Comparison of ENCODE assay signal across 22 cellular contexts in the genomic region with DNA sequence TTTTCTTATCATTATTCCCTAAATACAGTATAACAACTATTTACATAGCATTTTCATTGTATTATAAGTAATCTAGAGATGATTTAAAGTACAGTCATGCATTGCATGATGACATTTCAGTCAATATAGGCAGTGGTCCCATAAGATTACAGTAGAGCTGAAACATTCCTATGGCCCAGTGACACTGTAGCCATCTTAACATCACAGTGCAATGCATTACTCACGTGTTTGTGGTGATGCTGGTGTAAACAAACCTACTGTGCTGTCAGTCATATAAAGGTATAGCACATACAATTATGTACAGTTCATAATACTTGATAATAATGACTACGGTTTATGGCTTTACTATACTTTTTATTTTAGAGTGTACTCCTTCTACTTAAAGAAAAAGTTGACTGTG.
"Had no signal": no experiment of that assay in that cellular context is flagged by ENCODE, and none has a peak within 500 bp of the region (broad histone marks: within the 10 kb centered on the region; RNA-seq: fewer than 3 reads in every experiment).

No MANE protein-coding gene starts in this region.

- H3K9me3 Mint-ChIP-seq: memory B cell; naive thymus-derived CD4-positive, alpha-beta T cell; natural killer cell treated with Interleukin-12 subunit alpha and Interleukin-12 subunit beta and Interleukin-15 and Interleukin-18, amount 100 ng/mL, for 72 hours; stimulated activated memory B cell treated with anti-CD40 and anti-IgM and Interleukin-4, amounts not matched to agents 10 μg/mL and 1 μg/mL and 100 μg/mL, for 72 hours; stimulated activated naive CD8-positive, alpha-beta T cell treated with anti-CD3 and anti-CD28 coated beads, Interleukin-15, amount 100 ng/mL, for 72 hours had no signal

- H3K4me3 Mint-ChIP-seq: memory B cell; naive thymus-derived CD4-positive, alpha-beta T cell; natural killer cell treated with Interleukin-12 subunit alpha and Interleukin-12 subunit beta and Interleukin-15 and Interleukin-18, amount 100 ng/mL, for 72 hours; stimulated activated memory B cell treated with anti-CD40 and anti-IgM and Interleukin-4, amounts not matched to agents 10 μg/mL and 1 μg/mL and 100 μg/mL, for 72 hours; stimulated activated naive CD8-positive, alpha-beta T cell treated with anti-CD3 and anti-CD28 coated beads, Interleukin-15, amount 100 ng/mL, for 72 hours had no signal

- H3K27ac Mint-ChIP-seq: memory B cell; naive thymus-derived CD4-positive, alpha-beta T cell; natural killer cell treated with Interleukin-12 subunit alpha and Interleukin-12 subunit beta and Interleukin-15 and Interleukin-18, amount 100 ng/mL, for 72 hours; progenitor cell of endocrine pancreas; stimulated activated memory B cell treated with anti-CD40 and anti-IgM and Interleukin-4, amounts not matched to agents 10 μg/mL and 1 μg/mL and 100 μg/mL, for 72 hours; stimulated activated naive CD8-positive, alpha-beta T cell treated with anti-CD3 and anti-CD28 coated beads, Interleukin-15, amount 100 ng/mL, for 72 hours had no signal

- H3K4me1 Mint-ChIP-seq: stimulated activated memory B cell treated with anti-CD40 and anti-IgM and Interleukin-4, amounts not matched to agents 10 μg/mL and 1 μg/mL and 100 μg/mL, for 72 hours had no signal

- H3K4me3 ChIP-seq: left ventricle myocardium inferior, mucosa of descending colon, ovary, right atrium auricular region, right lobe of liver, smooth muscle cell, transverse colon, upper lobe of right lung had no signal

- H3K27me3 ChIP-seq: ovary, right atrium auricular region, right lobe of liver, transverse colon, upper lobe of right lung had no signal

- H3K27ac ChIP-seq: left ventricle myocardium inferior, ovary, right atrium auricular region, right lobe of liver, transverse colon, upper lobe of right lung had no signal

- ATAC-seq: mucosa of descending colon; naive thymus-derived CD4-positive, alpha-beta T cell; natural killer cell treated with Interleukin-12 subunit alpha and Interleukin-12 subunit beta and Interleukin-15 and Interleukin-18, amount 100 ng/mL, for 72 hours; right lobe of liver; stimulated activated memory B cell treated with anti-CD40 and anti-IgM and Interleukin-4, amounts not matched to agents 10 μg/mL and 1 μg/mL and 100 μg/mL, for 72 hours; stimulated activated naive CD8-positive, alpha-beta T cell treated with anti-CD3 and anti-CD28 coated beads, Interleukin-15, amount 100 ng/mL, for 72 hours; upper lobe of right lung had no signal

- H3K9me3 ChIP-seq: left ventricle myocardium inferior, mucosa of descending colon, ovary, right atrium auricular region, right lobe of liver, transverse colon, upper lobe of right lung had no signal

- H3K4me2 ChIP-seq: smooth muscle cell had no signal

- DNase-seq: islet precursor cell; left ventricle myocardium inferior; midbrain; mucosa of descending colon; naive thymus-derived CD4-positive, alpha-beta T cell; ovary; right lobe of liver; stimulated activated CD4-positive, alpha-beta T cell treated with anti-CD3 and anti-CD28 coated beads, Interleukin-1b, Interleukin-23, amount 100 ng/mL, for 48 hours; stimulated activated CD4-positive, alpha-beta T cell treated with anti-CD3 and anti-CD28 coated beads, Interleukin-2, amount 100 ng/mL, for 48 hours; stimulated activated CD4-positive, alpha-beta T cell treated with anti-CD3 and anti-CD28 coated beads, Interleukin-4, amount 100 ng/mL, for 4 hours; stimulated activated CD8-positive, alpha-beta memory T cell treated with anti-CD3 and anti-CD28 coated beads, Interleukin-4, amount 100 ng/mL, for 48 hours; stimulated activated naive CD4-positive, alpha-beta T cell treated with Interleukin-2 at 50 U/mL for 16 hours; stimulated activated naive CD8-positive, alpha-beta T cell treated with anti-CD3 and anti-CD28 coated beads, Interleukin-15, amount 100 ng/mL, for 72 hours; substantia nigra; transverse colon; upper lobe of right lung had no signal

- H3K4me1 ChIP-seq: left ventricle myocardium inferior, right atrium auricular region, transverse colon had no signal

- H3K36me3 ChIP-seq: ovary had no signal

- H3K27me3 Mint-ChIP-seq: memory B cell; natural killer cell treated with Interleukin-12 subunit alpha and Interleukin-12 subunit beta and Interleukin-15 and Interleukin-18, amount 100 ng/mL, for 72 hours; progenitor cell of endocrine pancreas; stimulated activated memory B cell treated with anti-CD40 and anti-IgM and Interleukin-4, amounts not matched to agents 10 μg/mL and 1 μg/mL and 100 μg/mL, for 72 hours; stimulated activated naive CD8-positive, alpha-beta T cell treated with anti-CD3 and anti-CD28 coated beads, Interleukin-15, amount 100 ng/mL, for 72 hours had no signal
